In genomic region chr20:2657674-2658073, GRCh38 we compare ENCODE assay signal across 16 cellular contexts. TPM values are rescaled to one million over a fixed set of nuclear protein-coding genes. Genes with fewer than 3 reads are reported as not detected.
DNase-seq lines count a peak whose midpoint lies in the region; ATAC-seq and TF ChIP-seq lines count a peak whose summit lies in the region.
"Had no signal": no experiment of that assay in that cellular context is flagged by ENCODE, and none has a peak within 500 bp of the region (broad histone marks: within the 10 kb centered on the region; RNA-seq: fewer than 3 reads in every experiment).

No MANE protein-coding gene starts in this region.

- DNase-seq in DMS 273 (lab: John Stamatoyannopoulos, UW; ENCODE audit: unreplicated experiment) (peak; percentile 44), DMS 273 treated with DMSO at 0.1 percent for 48 hours (lab: John Stamatoyannopoulos, UW) (no peak), endothelial cell (ENCODE audit: low spot score) (no peak), SKM-1 treated with dmso at 0.1 percent for 144 hours (lab: John Stamatoyannopoulos, UW; ENCODE audit: unreplicated experiment) (no peak), foreskin melanocyte (no peak)
- no peak for DNase-seq in stimulated activated naive CD8-positive, alpha-beta T cell treated with anti-CD3 and anti-CD28 coated beads, Interleukin-15, amount 100 ng/mL, for 72 hours
- no peak for DNase-seq in effector memory CD8-positive, alpha-beta T cell
- DNase-seq: CD8-positive, alpha-beta memory T cell; KBM-7; NCI-H1436 treated with DMSO at 0.1 percent for 48 hours; NCI-H2081; NCI-H510A; NCI-H774; PC-9; SJCRH30 had no signal

- no peak for TF ChIP-seq CTCF in endothelial cell (IDR thresholded peaks at IDR 0.05; ENCODE audit: unreplicated experiment)

- no peaks in the 10 kb centered on the region for H3K9me3 Mint-ChIP-seq in stimulated activated naive CD8-positive, alpha-beta T cell treated with anti-CD3 and anti-CD28 coated beads, Interleukin-15, Interleukin-2, amounts not matched to agents 100 ng/mL and 50 ng/mL, for 24 hours
- H3K9me3 Mint-ChIP-seq in stimulated activated naive CD8-positive, alpha-beta T cell treated with anti-CD3 and anti-CD28 coated beads, Interleukin-15, amount 100 ng/mL, for 72 hours: no peaks in the 10 kb centered on the region
- no peaks in the 10 kb centered on the region for H3K9me3 Mint-ChIP-seq in endothelial cell (ENCODE audit: unreplicated experiment)
- no peaks in the 10 kb centered on the region for H3K9me3 Mint-ChIP-seq in effector memory CD8-positive, alpha-beta T cell
- H3K9me3 Mint-ChIP-seq: CD8-positive, alpha-beta memory T cell had no signal

- no peak for ATAC-seq in stimulated activated naive CD8-positive, alpha-beta T cell treated with anti-CD3 and anti-CD28 coated beads, Interleukin-15, amount 100 ng/mL, for 72 hours
- ATAC-seq in effector memory CD8-positive, alpha-beta T cell (replicated peaks): no peak

- peaks cover 87% of the 10 kb centered on the region for H3K36me3 Mint-ChIP-seq in stimulated activated naive CD8-positive, alpha-beta T cell treated with anti-CD3 and anti-CD28 coated beads, Interleukin-15, Interleukin-2, amounts not matched to agents 100 ng/mL and 50 ng/mL, for 24 hours (ENCODE audit: low read depth)
- H3K36me3 Mint-ChIP-seq in endothelial cell (ENCODE audit: low read depth, unreplicated experiment): peaks cover 78% of the 10 kb centered on the region
- H3K36me3 Mint-ChIP-seq in effector memory CD8-positive, alpha-beta T cell (ENCODE audit: insufficient read depth): peaks cover 91% of the 10 kb centered on the region

- peak overlapping the region; percentile 91 for H3K4me3 Mint-ChIP-seq in stimulated activated naive CD8-positive, alpha-beta T cell treated with anti-CD3 and anti-CD28 coated beads, Interleukin-15, Interleukin-2, amounts not matched to agents 100 ng/mL and 50 ng/mL, for 24 hours
- H3K4me3 Mint-ChIP-seq in stimulated activated naive CD8-positive, alpha-beta T cell treated with anti-CD3 and anti-CD28 coated beads, Interleukin-15, amount 100 ng/mL, for 72 hours: no peak overlapping the region
- H3K4me3 Mint-ChIP-seq in endothelial cell (ENCODE audit: unreplicated experiment): no peak overlapping the region
- H3K4me3 Mint-ChIP-seq in effector memory CD8-positive, alpha-beta T cell: no peak overlapping the region

- peaks cover 55% of the 10 kb centered on the region for H3K4me1 Mint-ChIP-seq in stimulated activated naive CD8-positive, alpha-beta T cell treated with anti-CD3 and anti-CD28 coated beads, Interleukin-15, Interleukin-2, amounts not matched to agents 100 ng/mL and 50 ng/mL, for 24 hours (ENCODE audit: low read depth)
- peaks cover 71% of the 10 kb centered on the region for H3K4me1 Mint-ChIP-seq in stimulated activated naive CD8-positive, alpha-beta T cell treated with anti-CD3 and anti-CD28 coated beads, Interleukin-15, amount 100 ng/mL, for 72 hours
- peaks cover 30% of the 10 kb centered on the region for H3K4me1 Mint-ChIP-seq in endothelial cell (ENCODE audit: unreplicated experiment)
- H3K4me1 Mint-ChIP-seq in effector memory CD8-positive, alpha-beta T cell (ENCODE audit: low read depth in 2 of 2): peaks cover 25 to 27% of the 10 kb centered on the region in 2 donors

- H3K27ac Mint-ChIP-seq in stimulated activated naive CD8-positive, alpha-beta T cell treated with anti-CD3 and anti-CD28 coated beads, Interleukin-15, Interleukin-2, amounts not matched to agents 100 ng/mL and 50 ng/mL, for 24 hours: peak overlapping the region; percentile 92
- peak overlapping the region in 1 of 2 donors; percentile 75 for H3K27ac Mint-ChIP-seq in stimulated activated naive CD8-positive, alpha-beta T cell treated with anti-CD3 and anti-CD28 coated beads, Interleukin-15, amount 100 ng/mL, for 72 hours
- peak overlapping the region; percentile 4 for H3K27ac Mint-ChIP-seq in endothelial cell (ENCODE audit: unreplicated experiment)
- peak overlapping the region in 1 of 2 donors; percentile 80 for H3K27ac Mint-ChIP-seq in effector memory CD8-positive, alpha-beta T cell

- H3K27me3 Mint-ChIP-seq in stimulated activated naive CD8-positive, alpha-beta T cell treated with anti-CD3 and anti-CD28 coated beads, Interleukin-15, Interleukin-2, amounts not matched to agents 100 ng/mL and 50 ng/mL, for 24 hours: no peaks in the 10 kb centered on the region
- H3K27me3 Mint-ChIP-seq in stimulated activated naive CD8-positive, alpha-beta T cell treated with anti-CD3 and anti-CD28 coated beads, Interleukin-15, amount 100 ng/mL, for 72 hours: no peaks in the 10 kb centered on the region
- peaks cover 5% of the 10 kb centered on the region for H3K27me3 Mint-ChIP-seq in endothelial cell (ENCODE audit: unreplicated experiment)
- no peaks in the 10 kb centered on the region for H3K27me3 Mint-ChIP-seq in effector memory CD8-positive, alpha-beta T cell

RNA-seq across cellular contexts. Expression of gene NOP56, which starts 5.2 kb away (rescaled TPM):
- total RNA-seq in endothelial cell (ENCODE audit: unreplicated experiment): 144 TPM

RNA-seq across cellular contexts. Expression of gene IDH3B, which starts 6.3 kb away (rescaled TPM):
- 136 TPM for total RNA-seq in endothelial cell (ENCODE audit: unreplicated experiment)

RNA-seq across cellular contexts. Expression of gene EBF4, which starts 34.9 kb away (rescaled TPM):
- total RNA-seq in endothelial cell (ENCODE audit: unreplicated experiment): 5.9 TPM
